Comparison of ENCODE assay signal across 1 cellular context in the genomic region with DNA sequence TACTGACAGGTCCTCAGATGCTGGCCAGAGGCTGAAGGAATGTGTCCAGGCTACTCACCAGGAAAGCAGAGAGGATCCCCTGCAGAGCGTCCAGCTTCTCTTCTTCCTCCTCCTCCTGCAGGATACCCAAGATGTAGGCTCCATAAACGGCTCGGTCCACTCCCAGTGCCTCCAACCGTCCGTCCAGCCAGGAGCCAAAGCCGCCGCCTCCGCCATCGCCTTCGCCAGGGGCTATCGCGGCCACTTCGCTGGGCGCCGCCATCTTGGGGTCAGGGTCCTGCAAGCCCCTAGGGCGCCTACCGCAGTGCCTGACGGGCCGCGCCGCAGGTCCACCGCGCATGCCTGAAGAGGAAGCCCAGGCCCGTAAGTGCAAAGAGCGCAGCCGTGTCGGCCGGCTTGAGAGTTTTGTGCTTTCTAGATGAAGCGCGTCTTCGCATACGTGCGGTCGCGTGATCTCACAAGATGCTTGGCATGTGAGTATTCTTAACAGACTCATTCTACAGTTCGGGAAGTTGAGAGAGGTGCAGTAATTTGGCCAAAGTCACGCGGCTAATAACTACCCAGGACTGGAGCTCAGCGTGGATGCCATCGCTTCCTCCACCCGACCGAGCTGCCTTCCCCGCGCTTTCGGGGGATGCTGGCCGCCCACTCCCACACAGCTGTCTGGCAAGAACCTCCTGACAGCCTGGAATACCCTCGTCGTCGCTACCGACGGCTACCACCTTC.
TF ChIP-seq lines count a peak whose summit lies in the region.

CCDC43 (minus strand) TSS at position 285 of the 726 bp plus-strand sequence; CDS start at position 262, 23 bp downstream.

TF ChIP-seq in HepG2, 621 proteins besides CTCF, POLR2A, EP300 and RAD21 (continued from another document and continues in another):
- no peak; the same call in 1 of the 2 replicates for TF ChIP-seq ZBTB49 (CRISPR knock-in tag; IDR thresholded peaks at IDR 0.05; ENCODE audit: borderline replicate concordance)
- TF ChIP-seq GFI1 (CRISPR knock-in tag; IDR thresholded peaks at IDR 0.05; ENCODE audit: borderline replicate concordance): 0 out of 2 replicates have a peak, but pooled peaks have one; percentile 56
- TF ChIP-seq GTF2F1 (IDR thresholded peaks at IDR 0.05; ENCODE audit: low read length): peak; percentile 39; the same call in 1 of the 2 replicates
- peak; percentile 46; the same call in 1 of the 2 replicates for TF ChIP-seq ZNF362 (CRISPR knock-in tag; IDR thresholded peaks at IDR 0.05; ENCODE audit: borderline replicate concordance)
- TF ChIP-seq ZSCAN12 (CRISPR knock-in tag; IDR thresholded peaks at IDR 0.05): peak; percentile 10; the same call in 1 of the 2 replicates
- no peak for TF ChIP-seq RNF2 (conservative IDR thresholded peaks at IDR 0.05; ENCODE audit: low read depth)
- TF ChIP-seq, protein P1, sequence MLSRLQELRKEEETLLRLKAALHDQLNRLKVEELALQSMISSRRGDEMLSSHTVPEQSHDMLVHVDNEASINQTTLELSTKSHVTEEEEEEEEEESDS (CRISPR knock-in tag; IDR thresholded peaks at IDR 0.05; ENCODE audit: borderline replicate concordance): peak; percentile 84; the same call in 1 of the 2 replicates
- 0 out of 2 replicates have a peak, but pooled peaks have one; percentile 32 for TF ChIP-seq NCOA2 (CRISPR knock-in tag; IDR thresholded peaks at IDR 0.05)
- TF ChIP-seq FOXK1 (CRISPR knock-in tag; IDR thresholded peaks at IDR 0.05; ENCODE audit: borderline replicate concordance, low read depth): peak; percentile 85
- no peak for TF ChIP-seq EZH2 (conservative IDR thresholded peaks at IDR 0.05; ENCODE audit: low read depth, low read length)
- TF ChIP-seq ZNF326 (CRISPR knock-in tag; IDR thresholded peaks at IDR 0.05; ENCODE audit: borderline replicate concordance): peak; percentile 7; the same call in 1 of the 2 replicates
- no peak for TF ChIP-seq TRIM24 (CRISPR knock-in tag; IDR thresholded peaks at IDR 0.05)
- peak; percentile 28; the same call in 1 of the 2 replicates for TF ChIP-seq ZNF556 (CRISPR knock-in tag; IDR thresholded peaks at IDR 0.05; ENCODE audit: borderline replicate concordance)
- TF ChIP-seq IRF1 (CRISPR knock-in tag; IDR thresholded peaks at IDR 0.05; ENCODE audit: low read depth): no peak
- TF ChIP-seq NR2F6 (IDR thresholded peaks at IDR 0.05): peak; percentile 79
- peak; percentile 95 for TF ChIP-seq NR2F6 (CRISPR knock-in tag; IDR thresholded peaks at IDR 0.05)
- TF ChIP-seq TSC22D2 (CRISPR knock-in tag; IDR thresholded peaks at IDR 0.05; ENCODE audit: borderline replicate concordance): 0 out of 2 replicates have a peak, but pooled peaks have one; percentile 50
- no peak for TF ChIP-seq KLF11 (CRISPR knock-in tag; IDR thresholded peaks at IDR 0.05)
- TF ChIP-seq, protein P2, sequence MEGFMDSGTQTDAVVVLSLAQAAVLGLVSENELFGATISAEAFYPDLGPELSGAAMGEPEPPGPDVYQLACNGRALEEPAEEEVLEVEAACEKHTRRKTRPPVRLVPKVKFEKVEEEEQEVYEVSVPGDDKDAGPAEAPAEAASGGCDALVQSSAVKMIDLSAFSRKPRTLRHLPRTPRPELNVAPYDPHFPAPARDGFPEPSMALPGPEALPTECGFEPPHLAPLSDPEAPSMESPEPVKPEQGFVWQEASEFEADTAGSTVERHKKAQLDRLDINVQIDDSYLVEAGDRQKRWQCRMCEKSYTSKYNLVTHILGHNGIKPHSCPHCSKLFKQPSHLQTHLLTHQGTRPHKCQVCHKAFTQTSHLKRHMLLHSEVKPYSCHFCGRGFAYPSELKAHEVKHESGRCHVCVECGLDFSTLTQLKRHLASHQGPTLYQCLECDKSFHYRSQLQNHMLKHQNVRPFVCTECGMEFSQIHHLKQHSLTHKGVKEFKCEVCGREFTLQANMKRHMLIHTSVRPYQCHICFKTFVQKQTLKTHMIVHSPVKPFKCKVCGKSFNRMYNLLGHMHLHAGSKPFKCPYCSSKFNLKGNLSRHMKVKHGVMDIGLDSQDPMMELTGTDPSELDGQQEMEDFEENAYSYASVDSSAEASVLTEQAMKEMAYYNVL (CRISPR knock-in tag; IDR thresholded peaks at IDR 0.05; ENCODE audit: borderline replicate concordance): peak; percentile 55; the same call in 1 of the 2 replicates
- TF ChIP-seq ZNF282 (IDR thresholded peaks at IDR 0.05; ENCODE audit: partially characterized antibody): no peak
- TF ChIP-seq MIER2 (CRISPR knock-in tag; IDR thresholded peaks at IDR 0.05): peak; percentile 53; the same call in 1 of the 2 replicates
- no peak for TF ChIP-seq PLRG1 (conservative IDR thresholded peaks at IDR 0.05)
- no peak for TF ChIP-seq JUNB (CRISPR knock-in tag; IDR thresholded peaks at IDR 0.05; ENCODE audit: borderline replicate concordance)
- peak; percentile 70; the same call in 1 of the 2 replicates for TF ChIP-seq ISL2 (CRISPR knock-in tag; IDR thresholded peaks at IDR 0.05)
- TF ChIP-seq HMGXB3 (CRISPR knock-in tag; IDR thresholded peaks at IDR 0.05; ENCODE audit: borderline replicate concordance): no peak; the same call in 1 of the 2 replicates
- 0 out of 2 replicates have a peak, but pooled peaks have one; percentile 70 for TF ChIP-seq ZNF33A (CRISPR knock-in tag; IDR thresholded peaks at IDR 0.05; ENCODE audit: borderline replicate concordance)
- TF ChIP-seq ZNF749 (CRISPR knock-in tag; IDR thresholded peaks at IDR 0.05; ENCODE audit: borderline replicate concordance): no peak; the same call in 1 of the 2 replicates
- TF ChIP-seq, protein P3, sequence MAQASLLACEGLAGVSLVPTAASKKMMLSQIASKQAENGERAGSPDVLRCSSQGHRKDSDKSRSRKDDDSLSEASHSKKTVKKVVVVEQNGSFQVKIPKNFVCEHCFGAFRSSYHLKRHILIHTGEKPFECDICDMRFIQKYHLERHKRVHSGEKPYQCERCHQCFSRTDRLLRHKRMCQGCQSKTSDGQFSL (CRISPR knock-in tag; IDR thresholded peaks at IDR 0.05): no peak; the same call in 1 of the 2 replicates
- TF ChIP-seq, protein P4, sequence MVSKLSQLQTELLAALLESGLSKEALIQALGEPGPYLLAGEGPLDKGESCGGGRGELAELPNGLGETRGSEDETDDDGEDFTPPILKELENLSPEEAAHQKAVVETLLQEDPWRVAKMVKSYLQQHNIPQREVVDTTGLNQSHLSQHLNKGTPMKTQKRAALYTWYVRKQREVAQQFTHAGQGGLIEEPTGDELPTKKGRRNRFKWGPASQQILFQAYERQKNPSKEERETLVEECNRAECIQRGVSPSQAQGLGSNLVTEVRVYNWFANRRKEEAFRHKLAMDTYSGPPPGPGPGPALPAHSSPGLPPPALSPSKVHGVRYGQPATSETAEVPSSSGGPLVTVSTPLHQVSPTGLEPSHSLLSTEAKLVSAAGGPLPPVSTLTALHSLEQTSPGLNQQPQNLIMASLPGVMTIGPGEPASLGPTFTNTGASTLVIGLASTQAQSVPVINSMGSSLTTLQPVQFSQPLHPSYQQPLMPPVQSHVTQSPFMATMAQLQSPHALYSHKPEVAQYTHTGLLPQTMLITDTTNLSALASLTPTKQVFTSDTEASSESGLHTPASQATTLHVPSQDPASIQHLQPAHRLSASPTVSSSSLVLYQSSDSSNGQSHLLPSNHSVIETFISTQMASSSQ (IDR thresholded peaks at IDR 0.05; ENCODE audit: low read depth): no peak
- TF ChIP-seq, protein P4 (CRISPR knock-in tag; IDR thresholded peaks at IDR 0.05; ENCODE audit: borderline replicate concordance): no peak
- TF ChIP-seq, protein P5, sequence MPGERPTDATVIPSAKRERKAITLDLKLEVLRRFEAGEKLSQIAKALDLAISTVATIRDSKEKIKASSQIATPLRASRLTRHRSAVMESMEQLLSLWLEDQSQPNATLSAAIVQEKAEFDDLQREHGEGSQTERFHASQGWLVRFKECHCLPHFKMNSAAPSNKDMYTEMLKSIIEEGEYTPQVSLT (CRISPR knock-in tag; IDR thresholded peaks at IDR 0.05; ENCODE audit: borderline replicate concordance, low read depth): no peak
